22 cellular contexts compared by ENCODE assay signal in genomic region chr11:115707180-115707905, GRCh38.
DNase-seq lines count a peak whose midpoint lies in the region; ATAC-seq and TF ChIP-seq lines count a peak whose summit lies in the region.
"Had no signal": no experiment of that assay in that cellular context is flagged by ENCODE, and none has a peak within 500 bp of the region (broad histone marks: within the 10 kb centered on the region; RNA-seq: fewer than 3 reads in every experiment).

No MANE protein-coding gene starts in this region.

- no peak overlapping the region for H3K4me3 Mint-ChIP-seq in dendritic cell treated with granulocyte-macrophage colony-stimulating factor and Interleukin-4, amounts not matched to agents 40 ng/mL and 50 ng/mL, for 4 days
- H3K4me3 Mint-ChIP-seq in immature natural killer cell: no peak overlapping the region
- H3K4me3 Mint-ChIP-seq: activated CD4-positive, alpha-beta memory T cell treated with anti-CD3 and anti-CD28 coated beads, Interleukin-2, amount 10 ng/mL, durations not matched to agents 7 days and 5 days; activated naive CD4-positive, alpha-beta T cell treated with anti-CD3 and anti-CD28 coated beads, Interleukin-2, amount 10 ng/mL, durations not matched to agents 7 days and 5 days; brain; T-helper 1 cell treated with Interleukin-12 subunit alpha and Interleukin-12 subunit beta and Interleukin-4 antibody, amounts not matched to agents 30 μg/mL and 1 μg/mL, for 36 hours had no signal

- H3K4me1 ChIP-seq in neutrophil (ENCODE audit: control insufficient read depth in 1 of 2, insufficient read depth in 1 of 2, low read depth in 1 of 2, low read length in 1 of 2): peaks cover 54 to 55% of the 10 kb centered on the region in 2 experiments
- H3K4me1 ChIP-seq: testis had no signal

- peaks cover 62% of the 10 kb centered on the region for H3K4me1 Mint-ChIP-seq in dendritic cell treated with granulocyte-macrophage colony-stimulating factor and Interleukin-4, amounts not matched to agents 40 ng/mL and 50 ng/mL, for 4 days (ENCODE audit: low read depth)
- H3K4me1 Mint-ChIP-seq in immature natural killer cell: no peaks in the 10 kb centered on the region
- H3K4me1 Mint-ChIP-seq: activated naive CD4-positive, alpha-beta T cell treated with anti-CD3 and anti-CD28 coated beads, Interleukin-2, amount 10 ng/mL, durations not matched to agents 7 days and 5 days had no signal

- H3K27me3 Mint-ChIP-seq in dendritic cell treated with granulocyte-macrophage colony-stimulating factor and Interleukin-4, amounts not matched to agents 40 ng/mL and 50 ng/mL, for 4 days: peaks cover 12% of the 10 kb centered on the region
- peaks cover 0 to 2% (median 1%) of the 10 kb centered on the region in 3 donors for H3K27me3 Mint-ChIP-seq in immature natural killer cell (ENCODE audit: low read depth in 3 of 3)
- H3K27me3 Mint-ChIP-seq: activated naive CD4-positive, alpha-beta T cell treated with anti-CD3 and anti-CD28 coated beads, Interleukin-2, amount 10 ng/mL, durations not matched to agents 7 days and 5 days had no signal

- H3K4me3 ChIP-seq in neutrophil (ENCODE audit: low read depth in 1 of 2, low read length in 1 of 2): no peak overlapping the region
- H3K4me3 ChIP-seq: testis had no signal

- peaks cover 9% of the 10 kb centered on the region for H3K9me3 Mint-ChIP-seq in dendritic cell treated with granulocyte-macrophage colony-stimulating factor and Interleukin-4, amounts not matched to agents 40 ng/mL and 50 ng/mL, for 4 days
- H3K9me3 Mint-ChIP-seq in immature natural killer cell: peaks cover 0 to 7% (median 0%) of the 10 kb centered on the region in 6 donors
- H3K9me3 Mint-ChIP-seq: activated CD4-positive, alpha-beta memory T cell treated with anti-CD3 and anti-CD28 coated beads, Interleukin-2, amount 10 ng/mL, durations not matched to agents 7 days and 5 days had no signal

- no peaks in the 10 kb centered on the region for H3K9me3 ChIP-seq in neutrophil
- H3K9me3 ChIP-seq: testis had no signal

- H3K27ac ChIP-seq in neutrophil: peak overlapping the region; percentile 88
- H3K27ac ChIP-seq: testis, WERI-Rb-1 had no signal

- H3K27me3 ChIP-seq in neutrophil: no peaks in the 10 kb centered on the region
- H3K27me3 ChIP-seq: testis had no signal

- no peaks in the 10 kb centered on the region for H3K36me3 ChIP-seq in neutrophil
- H3K36me3 ChIP-seq: WERI-Rb-1 had no signal

- DNase-seq in Daoy (ENCODE audit: low read depth) (peak; percentile 10), NOMO-1 (lab: John Stamatoyannopoulos, UW; ENCODE audit: unreplicated experiment in 2 of 2) (peak; percentile 59 to 90), NCI-H146 (lab: John Stamatoyannopoulos, UW) (no peak), immature natural killer cell (no peak), anterior cingulate cortex (lab: John Stamatoyannopoulos, UW) (no peak)
- DNase-seq: activated CD4-positive, alpha-beta memory T cell treated with anti-CD3 and anti-CD28 coated beads, Interleukin-2, amount 10 ng/mL, durations not matched to agents 7 days and 5 days; activated naive CD4-positive, alpha-beta T cell treated with anti-CD3 and anti-CD28 coated beads, Interleukin-2, amount 10 ng/mL, durations not matched to agents 7 days and 5 days; activated T-cell treated with anti-CD3 and anti-CD28 coated beads, Interleukin-2, amount 50 U/mL, for 1 hour; DMS79 treated with DMSO at 0.1 percent for 48 hours; NCI-H1048; NCI-H2107; NCI-H510A treated with DMSO at 0.1 percent for 48 hours; SHP77 treated with DMSO at 0.1 percent for 48 hours; stimulated activated CD4-positive, alpha-beta T cell treated with anti-CD3 and anti-CD28 coated beads, Interleukin-15, amount 100 ng/mL, for 24 hours; testis; WERI-Rb-1 had no signal

- intact Hi-C loops in dendritic cell treated with granulocyte-macrophage colony-stimulating factor and Interleukin-4, amounts not matched to agents 40 ng/mL and 50 ng/mL, for 4 days (cut with micrococcal nuclease): no loop called here

- ATAC-seq in GM19463 (IDR thresholded peaks at IDR 0.05; ENCODE audit: unreplicated experiment): no peak
- ATAC-seq: HCT116 had no signal

- peak overlapping the region; percentile 65 for H3K27ac Mint-ChIP-seq in dendritic cell treated with granulocyte-macrophage colony-stimulating factor and Interleukin-4, amounts not matched to agents 40 ng/mL and 50 ng/mL, for 4 days
- H3K27ac Mint-ChIP-seq in immature natural killer cell: no peak overlapping the region
- H3K27ac Mint-ChIP-seq: activated CD4-positive, alpha-beta memory T cell treated with anti-CD3 and anti-CD28 coated beads, Interleukin-2, amount 10 ng/mL, durations not matched to agents 7 days and 5 days; activated naive CD4-positive, alpha-beta T cell treated with anti-CD3 and anti-CD28 coated beads, Interleukin-2, amount 10 ng/mL, durations not matched to agents 7 days and 5 days; T-helper 1 cell treated with Interleukin-12 subunit alpha and Interleukin-12 subunit beta and Interleukin-4 antibody, amounts not matched to agents 30 μg/mL and 1 μg/mL, for 36 hours had no signal

- no peak for TF ChIP-seq CTCF in neutrophil (IDR thresholded peaks at IDR 0.05)

- H3K36me3 Mint-ChIP-seq in dendritic cell treated with granulocyte-macrophage colony-stimulating factor and Interleukin-4, amounts not matched to agents 40 ng/mL and 50 ng/mL, for 4 days (ENCODE audit: low read depth): no peaks in the 10 kb centered on the region
- H3K36me3 Mint-ChIP-seq in immature natural killer cell: no peaks in the 10 kb centered on the region
- H3K36me3 Mint-ChIP-seq: activated naive CD4-positive, alpha-beta T cell treated with anti-CD3 and anti-CD28 coated beads, Interleukin-2, amount 10 ng/mL, durations not matched to agents 7 days and 5 days had no signal

Comparison
In these comparisons a context has a peak if more than half of its experiments do, and no peak if none do; other contexts are left out.
1. DNase-seq: peak in Daoy (single experiment) and NOMO-1 (2 of 2); none in NCI-H146 (single experiment), immature natural killer cell (0 of 3) and anterior cingulate cortex (0 of 58).